Comparison of ENCODE assay signal across 1 cellular context in the genomic region with DNA sequence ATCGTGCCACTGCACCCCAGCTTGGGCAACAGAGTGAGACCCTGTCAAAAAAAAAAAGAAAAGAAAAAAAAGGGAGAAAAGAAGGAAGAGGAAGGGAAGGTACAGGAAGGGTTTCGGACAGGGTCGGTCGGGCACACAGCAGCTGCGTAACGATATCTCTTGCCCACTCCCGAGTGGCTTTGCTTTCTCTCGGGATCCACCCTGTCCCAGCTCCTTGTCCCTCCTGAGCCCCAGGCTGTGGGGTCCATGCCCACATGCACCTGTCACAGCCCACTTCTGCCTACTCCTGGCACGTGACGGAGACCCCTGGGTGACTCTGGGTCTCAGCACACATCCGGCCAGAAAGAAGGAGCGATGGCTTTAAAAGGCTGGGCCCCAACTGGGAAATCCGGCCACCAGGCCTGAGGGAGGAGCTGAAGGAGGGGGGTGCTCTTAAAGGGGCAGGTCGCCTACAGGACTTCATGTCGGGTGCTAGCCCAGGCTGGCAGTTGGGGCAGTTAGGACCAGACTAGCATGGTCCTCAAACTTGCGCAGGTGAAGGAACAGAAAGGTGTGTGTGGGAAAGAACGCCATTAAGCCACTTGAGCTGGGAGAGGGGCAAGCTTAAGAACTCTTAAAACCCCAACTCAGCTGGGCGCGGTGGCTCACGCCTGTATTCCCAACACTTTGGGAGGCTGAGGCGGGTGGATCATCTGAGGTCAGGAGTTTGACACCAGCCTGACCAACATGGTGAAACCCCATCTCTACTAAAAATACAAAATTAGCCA.
TF ChIP-seq lines count a peak whose summit lies in the region.

A gene with protein sequence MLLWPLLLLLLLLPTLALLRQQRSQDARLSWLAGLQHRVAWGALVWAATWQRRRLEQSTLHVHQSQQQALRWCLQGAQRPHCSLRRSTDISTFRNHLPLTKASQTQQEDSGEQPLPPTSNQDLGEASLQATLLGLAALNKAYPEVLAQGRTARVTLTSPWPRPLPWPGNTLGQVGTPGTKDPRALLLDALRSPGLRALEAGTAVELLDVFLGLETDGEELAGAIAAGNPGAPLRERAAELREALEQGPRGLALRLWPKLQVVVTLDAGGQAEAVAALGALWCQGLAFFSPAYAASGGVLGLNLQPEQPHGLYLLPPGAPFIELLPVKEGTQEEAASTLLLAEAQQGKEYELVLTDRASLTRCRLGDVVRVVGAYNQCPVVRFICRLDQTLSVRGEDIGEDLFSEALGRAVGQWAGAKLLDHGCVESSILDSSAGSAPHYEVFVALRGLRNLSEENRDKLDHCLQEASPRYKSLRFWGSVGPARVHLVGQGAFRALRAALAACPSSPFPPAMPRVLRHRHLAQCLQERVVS (minus strand): TSS at position 362 of the 767 bp plus-strand sequence. CDS start 913 bp downstream, outside the sequence.

TF ChIP-seq in GM12878, 131 proteins besides CTCF, POLR2A, EP300 and RAD21 (continued from another document):
- TF ChIP-seq E4F1 (IDR thresholded peaks at IDR 0.05; ENCODE audit: borderline replicate concordance, partially characterized antibody) (peak; percentile 95), SMAD1 (IDR thresholded peaks at IDR 0.05; ENCODE audit: low read depth, partially characterized antibody) (no peak), HDAC2 (IDR thresholded peaks at IDR 0.05) (no peak), YY1 (IDR thresholded peaks at IDR 0.05; ENCODE audit: low read depth, low read length) (peak; percentile 46; the same call in 1 of the 2 replicates), MXI1 (IDR thresholded peaks at IDR 0.05; ENCODE audit: low read depth, low read length) (peak; percentile 82), BCL3 (IDR thresholded peaks at IDR 0.05; ENCODE audit: borderline replicate concordance, insufficient read depth, low read depth, low read length, poor library complexity, severe bottlenecking) (no peak), SP1 (IDR thresholded peaks at IDR 0.05; ENCODE audit: low read depth, low read length) (peak; percentile 99), IKZF1 (conservative IDR thresholded peaks at IDR 0.05) (peak; percentile 66), CREB1 (IDR thresholded peaks at IDR 0.05; ENCODE audit: low read depth) (peak; percentile 44; the same call in 1 of the 2 replicates), RB1 (IDR thresholded peaks at IDR 0.05; ENCODE audit: borderline replicate concordance) (peak; percentile 68), MYC (IDR thresholded peaks at IDR 0.05; ENCODE audit: insufficient read depth, insufficient read length, insufficient replicate concordance, low read length, severe bottlenecking) (no peak), E2F4 (IDR thresholded peaks at IDR 0.05; ENCODE audit: low read depth, low read length) (no peak), POLR2AphosphoS5 (IDR thresholded peaks at IDR 0.05; ENCODE audit: low read length) (peak; percentile 77), CHD4 (IDR thresholded peaks at IDR 0.05) (0 out of 2 replicates have a peak, but pooled peaks have one; percentile 48), USF2 (IDR thresholded peaks at IDR 0.05; ENCODE audit: borderline replicate concordance, low read depth, low read length) (peak; percentile 26; the same call in 1 of the 2 replicates), CHD1 (IDR thresholded peaks at IDR 0.05; ENCODE audit: low read depth, low read length) (no peak), ZNF207 (IDR thresholded peaks at IDR 0.05; ENCODE audit: borderline replicate concordance) (peak; percentile 55; the same call in 1 of the 2 replicates), ZNF687 (IDR thresholded peaks at IDR 0.05) (peak; percentile 53; the same call in 1 of the 2 replicates), KLF5 (IDR thresholded peaks at IDR 0.05; ENCODE audit: partially characterized antibody) (peak; percentile 75), SRF (IDR thresholded peaks at IDR 0.05; ENCODE audit: low read depth in 2 of 2, low read length in 2 of 2) (peak; percentile 55 to 82; a peak in 3 of 4 replicates), BRCA1 (IDR thresholded peaks at IDR 0.05; ENCODE audit: low read depth, low read length) (no peak), CBFB (IDR thresholded peaks at IDR 0.05; ENCODE audit: low read depth) (0 out of 2 replicates have a peak, but pooled peaks have one; percentile 23), RAD51 (IDR thresholded peaks at IDR 0.05) (peak; percentile 85)
- TF ChIP-seq, protein P1, sequence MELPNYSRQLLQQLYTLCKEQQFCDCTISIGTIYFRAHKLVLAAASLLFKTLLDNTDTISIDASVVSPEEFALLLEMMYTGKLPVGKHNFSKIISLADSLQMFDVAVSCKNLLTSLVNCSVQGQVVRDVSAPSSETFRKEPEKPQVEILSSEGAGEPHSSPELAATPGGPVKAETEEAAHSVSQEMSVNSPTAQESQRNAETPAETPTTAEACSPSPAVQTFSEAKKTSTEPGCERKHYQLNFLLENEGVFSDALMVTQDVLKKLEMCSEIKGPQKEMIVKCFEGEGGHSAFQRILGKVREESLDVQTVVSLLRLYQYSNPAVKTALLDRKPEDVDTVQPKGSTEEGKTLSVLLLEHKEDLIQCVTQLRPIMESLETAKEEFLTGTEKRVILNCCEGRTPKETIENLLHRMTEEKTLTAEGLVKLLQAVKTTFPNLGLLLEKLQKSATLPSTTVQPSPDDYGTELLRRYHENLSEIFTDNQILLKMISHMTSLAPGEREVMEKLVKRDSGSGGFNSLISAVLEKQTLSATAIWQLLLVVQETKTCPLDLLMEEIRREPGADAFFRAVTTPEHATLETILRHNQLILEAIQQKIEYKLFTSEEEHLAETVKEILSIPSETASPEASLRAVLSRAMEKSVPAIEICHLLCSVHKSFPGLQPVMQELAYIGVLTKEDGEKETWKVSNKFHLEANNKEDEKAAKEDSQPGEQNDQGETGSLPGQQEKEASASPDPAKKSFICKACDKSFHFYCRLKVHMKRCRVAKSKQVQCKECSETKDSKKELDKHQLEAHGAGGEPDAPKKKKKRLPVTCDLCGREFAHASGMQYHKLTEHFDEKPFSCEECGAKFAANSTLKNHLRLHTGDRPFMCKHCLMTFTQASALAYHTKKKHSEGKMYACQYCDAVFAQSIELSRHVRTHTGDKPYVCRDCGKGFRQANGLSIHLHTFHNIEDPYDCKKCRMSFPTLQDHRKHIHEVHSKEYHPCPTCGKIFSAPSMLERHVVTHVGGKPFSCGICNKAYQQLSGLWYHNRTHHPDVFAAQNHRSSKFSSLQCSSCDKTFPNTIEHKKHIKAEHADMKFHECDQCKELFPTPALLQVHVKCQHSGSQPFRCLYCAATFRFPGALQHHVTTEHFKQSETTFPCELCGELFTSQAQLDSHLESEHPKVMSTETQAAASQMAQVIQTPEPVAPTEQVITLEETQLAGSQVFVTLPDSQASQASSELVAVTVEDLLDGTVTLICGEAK (IDR thresholded peaks at IDR 0.05; ENCODE audit: borderline replicate concordance), result peak; percentile 84; the same call in 1 of the 2 replicates
- TF ChIP-seq, protein P2, sequence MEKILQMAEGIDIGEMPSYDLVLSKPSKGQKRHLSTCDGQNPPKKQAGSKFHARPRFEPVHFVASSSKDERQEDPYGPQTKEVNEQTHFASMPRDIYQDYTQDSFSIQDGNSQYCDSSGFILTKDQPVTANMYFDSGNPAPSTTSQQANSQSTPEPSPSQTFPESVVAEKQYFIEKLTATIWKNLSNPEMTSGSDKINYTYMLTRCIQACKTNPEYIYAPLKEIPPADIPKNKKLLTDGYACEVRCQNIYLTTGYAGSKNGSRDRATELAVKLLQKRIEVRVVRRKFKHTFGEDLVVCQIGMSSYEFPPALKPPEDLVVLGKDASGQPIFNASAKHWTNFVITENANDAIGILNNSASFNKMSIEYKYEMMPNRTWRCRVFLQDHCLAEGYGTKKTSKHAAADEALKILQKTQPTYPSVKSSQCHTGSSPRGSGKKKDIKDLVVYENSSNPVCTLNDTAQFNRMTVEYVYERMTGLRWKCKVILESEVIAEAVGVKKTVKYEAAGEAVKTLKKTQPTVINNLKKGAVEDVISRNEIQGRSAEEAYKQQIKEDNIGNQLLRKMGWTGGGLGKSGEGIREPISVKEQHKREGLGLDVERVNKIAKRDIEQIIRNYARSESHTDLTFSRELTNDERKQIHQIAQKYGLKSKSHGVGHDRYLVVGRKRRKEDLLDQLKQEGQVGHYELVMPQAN (conservative IDR thresholded peaks at IDR 0.05), result no peak; the same call in 1 of the 2 replicates
- TF ChIP-seq, protein P3, sequence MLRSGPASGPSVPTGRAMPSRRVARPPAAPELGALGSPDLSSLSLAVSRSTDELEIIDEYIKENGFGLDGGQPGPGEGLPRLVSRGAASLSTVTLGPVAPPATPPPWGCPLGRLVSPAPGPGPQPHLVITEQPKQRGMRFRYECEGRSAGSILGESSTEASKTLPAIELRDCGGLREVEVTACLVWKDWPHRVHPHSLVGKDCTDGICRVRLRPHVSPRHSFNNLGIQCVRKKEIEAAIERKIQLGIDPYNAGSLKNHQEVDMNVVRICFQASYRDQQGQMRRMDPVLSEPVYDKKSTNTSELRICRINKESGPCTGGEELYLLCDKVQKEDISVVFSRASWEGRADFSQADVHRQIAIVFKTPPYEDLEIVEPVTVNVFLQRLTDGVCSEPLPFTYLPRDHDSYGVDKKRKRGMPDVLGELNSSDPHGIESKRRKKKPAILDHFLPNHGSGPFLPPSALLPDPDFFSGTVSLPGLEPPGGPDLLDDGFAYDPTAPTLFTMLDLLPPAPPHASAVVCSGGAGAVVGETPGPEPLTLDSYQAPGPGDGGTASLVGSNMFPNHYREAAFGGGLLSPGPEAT (IDR thresholded peaks at IDR 0.05; ENCODE audit: low read depth), result peak; percentile 100
